In genomic region chr12:113184900-113185179, GRCh38 we compare ENCODE assay signal across 1 cellular context.
TF ChIP-seq lines count a peak whose summit lies in the region.

No MANE protein-coding gene starts in this region.

TF ChIP-seq in GM23338, 12 proteins besides CTCF, POLR2A, EP300 and RAD21 (continued from another document):
- TF ChIP-seq REST (IDR thresholded peaks at IDR 0.05; ENCODE audit: unreplicated experiment): no peak
- TF ChIP-seq ZNF114 (CRISPR knock-in tag; IDR thresholded peaks at IDR 0.05): no peak
- no peak for TF ChIP-seq CREB1 (CRISPR knock-in tag; IDR thresholded peaks at IDR 0.05; ENCODE audit: low read depth)
- no peak for TF ChIP-seq EZH2phosphoT487 (IDR thresholded peaks at IDR 0.05; ENCODE audit: unreplicated experiment)
- no peak; the same call in 1 of the 2 replicates for TF ChIP-seq POLR2AphosphoS5 (IDR thresholded peaks at IDR 0.05; ENCODE audit: low read depth)
TF ChIP-seq in GM23338: peak in this region for 0.
